In the genomic region with DNA sequence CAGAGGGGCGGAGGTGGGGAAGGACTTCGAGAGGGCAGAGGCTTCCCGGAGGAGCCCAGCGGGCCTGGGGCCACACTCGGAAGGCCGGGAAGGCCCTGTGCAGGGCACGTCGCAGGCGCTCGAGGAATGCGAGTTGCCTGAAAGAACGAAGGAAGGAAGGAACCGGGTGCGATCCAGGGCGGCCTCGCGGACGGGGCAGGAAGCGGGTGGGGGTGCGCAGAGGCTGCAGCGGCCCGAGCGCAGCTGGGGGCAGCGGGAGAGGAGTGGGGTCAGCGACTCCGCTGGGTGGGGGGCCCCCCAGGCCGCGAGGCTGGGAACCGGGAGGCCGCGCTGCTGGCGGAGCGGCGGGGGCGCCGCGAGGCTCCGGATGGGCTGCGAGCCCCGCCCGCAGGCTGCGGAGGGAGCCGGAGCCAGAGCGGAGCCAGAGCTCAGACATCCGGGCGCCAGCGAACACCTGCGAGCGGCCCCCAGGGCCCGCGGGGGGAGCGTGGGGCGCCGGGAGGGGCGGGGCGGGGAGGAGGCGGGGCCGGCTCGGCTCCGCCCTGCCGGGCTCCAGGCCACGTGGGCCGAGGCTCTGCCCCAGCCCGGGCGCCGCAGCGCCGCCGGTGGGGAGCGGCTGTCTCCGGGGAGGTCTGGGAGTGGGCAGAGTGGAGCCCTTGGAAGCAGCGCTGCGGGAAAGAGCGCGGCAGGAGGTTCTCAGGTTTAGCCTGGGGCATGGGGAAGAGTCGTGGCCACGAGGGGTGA, we compare ENCODE assay signal across 1 cellular context.
TF ChIP-seq lines count a peak whose summit lies in the region.

No MANE protein-coding gene starts in this region.

TF ChIP-seq in GM12878, 131 proteins besides CTCF, POLR2A, EP300 and RAD21 (continued from another document):
- TF ChIP-seq NBN (IDR thresholded peaks at IDR 0.05) (no peak; the same call in 1 of the 2 replicates), BRCA1 (IDR thresholded peaks at IDR 0.05; ENCODE audit: low read depth, low read length) (no peak), DPF2 (IDR thresholded peaks at IDR 0.05) (peak; percentile 73), NFXL1 (IDR thresholded peaks at IDR 0.05; ENCODE audit: borderline replicate concordance) (no peak), ZBED1 (IDR thresholded peaks at IDR 0.05; ENCODE audit: borderline replicate concordance) (no peak; the same call in 1 of the 2 replicates), KAT2A (conservative IDR thresholded peaks at IDR 0.05; ENCODE audit: control insufficient read depth, low read depth, low read length) (no peak), ETV6 (conservative IDR thresholded peaks at IDR 0.05 in 1 of 2, IDR thresholded peaks at IDR 0.05 in 1 of 2; ENCODE audit: borderline replicate concordance in 1 of 2, low read depth in 1 of 2) (no peak), EED (IDR thresholded peaks at IDR 0.05; ENCODE audit: low read depth) (peak; percentile 41; the same call in 1 of the 2 replicates), PAX5 (IDR thresholded peaks at IDR 0.05; ENCODE audit: borderline replicate concordance, low read depth, low read length) (no peak; the same call in 1 of the 2 replicates), STAT3 (IDR thresholded peaks at IDR 0.05; ENCODE audit: low read depth, low read length) (no peak), BHLHE40 (IDR thresholded peaks at IDR 0.05; ENCODE audit: borderline replicate concordance in 1 of 2, low read depth in 2 of 2, low read length in 1 of 2) (peak; percentile 39 to 62; a peak in 3 of 4 replicates), SREBF1 (IDR thresholded peaks at IDR 0.05; ENCODE audit: low read length) (no peak), FOS (IDR thresholded peaks at IDR 0.05; ENCODE audit: borderline replicate concordance, extremely low read depth, insufficient read length) (no peak), JUNB (IDR thresholded peaks at IDR 0.05) (no peak), TARDBP (IDR thresholded peaks at IDR 0.05; ENCODE audit: borderline replicate concordance) (peak; percentile 50; the same call in 1 of the 2 replicates), CEBPB (IDR thresholded peaks at IDR 0.05; ENCODE audit: borderline replicate concordance in 1 of 2, low read depth in 2 of 2, low read length in 2 of 2) (no peak), TBL1XR1 (IDR thresholded peaks at IDR 0.05; ENCODE audit: low read depth, low read length) (no peak; the same call in 1 of the 2 replicates), IKZF2 (IDR thresholded peaks at IDR 0.05) (peak in 1 of 2 experiments; percentile 48; a peak in 2 of 4 replicates), HCFC1 (IDR thresholded peaks at IDR 0.05; ENCODE audit: low read length) (no peak), TCF12 (IDR thresholded peaks at IDR 0.05; ENCODE audit: low read depth, low read length) (peak; percentile 94), POLR2AphosphoS2 (IDR thresholded peaks at IDR 0.05; ENCODE audit: low read depth, low read length) (no peak), ZNF384 (IDR thresholded peaks at IDR 0.05; ENCODE audit: borderline replicate concordance, low read depth, low read length) (no peak), NFYA (IDR thresholded peaks at IDR 0.05; ENCODE audit: borderline replicate concordance, low read depth, low read length) (no peak), MEF2B (IDR thresholded peaks at IDR 0.05; ENCODE audit: partially characterized antibody, poor library complexity, severe bottlenecking) (peak; percentile 22)
- TF ChIP-seq, protein P1, sequence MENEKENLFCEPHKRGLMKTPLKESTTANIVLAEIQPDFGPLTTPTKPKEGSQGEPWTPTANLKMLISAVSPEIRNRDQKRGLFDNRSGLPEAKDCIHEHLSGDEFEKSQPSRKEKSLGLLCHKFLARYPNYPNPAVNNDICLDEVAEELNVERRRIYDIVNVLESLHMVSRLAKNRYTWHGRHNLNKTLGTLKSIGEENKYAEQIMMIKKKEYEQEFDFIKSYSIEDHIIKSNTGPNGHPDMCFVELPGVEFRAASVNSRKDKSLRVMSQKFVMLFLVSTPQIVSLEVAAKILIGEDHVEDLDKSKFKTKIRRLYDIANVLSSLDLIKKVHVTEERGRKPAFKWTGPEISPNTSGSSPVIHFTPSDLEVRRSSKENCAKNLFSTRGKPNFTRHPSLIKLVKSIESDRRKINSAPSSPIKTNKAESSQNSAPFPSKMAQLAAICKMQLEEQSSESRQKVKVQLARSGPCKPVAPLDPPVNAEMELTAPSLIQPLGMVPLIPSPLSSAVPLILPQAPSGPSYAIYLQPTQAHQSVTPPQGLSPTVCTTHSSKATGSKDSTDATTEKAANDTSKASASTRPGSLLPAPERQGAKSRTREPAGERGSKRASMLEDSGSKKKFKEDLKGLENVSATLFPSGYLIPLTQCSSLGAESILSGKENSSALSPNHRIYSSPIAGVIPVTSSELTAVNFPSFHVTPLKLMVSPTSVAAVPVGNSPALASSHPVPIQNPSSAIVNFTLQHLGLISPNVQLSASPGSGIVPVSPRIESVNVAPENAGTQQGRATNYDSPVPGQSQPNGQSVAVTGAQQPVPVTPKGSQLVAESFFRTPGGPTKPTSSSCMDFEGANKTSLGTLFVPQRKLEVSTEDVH (IDR thresholded peaks at IDR 0.05; ENCODE audit: low read depth, partially characterized antibody): no peak
- TF ChIP-seq, protein P2, sequence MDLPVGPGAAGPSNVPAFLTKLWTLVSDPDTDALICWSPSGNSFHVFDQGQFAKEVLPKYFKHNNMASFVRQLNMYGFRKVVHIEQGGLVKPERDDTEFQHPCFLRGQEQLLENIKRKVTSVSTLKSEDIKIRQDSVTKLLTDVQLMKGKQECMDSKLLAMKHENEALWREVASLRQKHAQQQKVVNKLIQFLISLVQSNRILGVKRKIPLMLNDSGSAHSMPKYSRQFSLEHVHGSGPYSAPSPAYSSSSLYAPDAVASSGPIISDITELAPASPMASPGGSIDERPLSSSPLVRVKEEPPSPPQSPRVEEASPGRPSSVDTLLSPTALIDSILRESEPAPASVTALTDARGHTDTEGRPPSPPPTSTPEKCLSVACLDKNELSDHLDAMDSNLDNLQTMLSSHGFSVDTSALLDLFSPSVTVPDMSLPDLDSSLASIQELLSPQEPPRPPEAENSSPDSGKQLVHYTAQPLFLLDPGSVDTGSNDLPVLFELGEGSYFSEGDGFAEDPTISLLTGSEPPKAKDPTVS (IDR thresholded peaks at IDR 0.05; ENCODE audit: low read depth, low read length): no peak
- TF ChIP-seq, protein P3, sequence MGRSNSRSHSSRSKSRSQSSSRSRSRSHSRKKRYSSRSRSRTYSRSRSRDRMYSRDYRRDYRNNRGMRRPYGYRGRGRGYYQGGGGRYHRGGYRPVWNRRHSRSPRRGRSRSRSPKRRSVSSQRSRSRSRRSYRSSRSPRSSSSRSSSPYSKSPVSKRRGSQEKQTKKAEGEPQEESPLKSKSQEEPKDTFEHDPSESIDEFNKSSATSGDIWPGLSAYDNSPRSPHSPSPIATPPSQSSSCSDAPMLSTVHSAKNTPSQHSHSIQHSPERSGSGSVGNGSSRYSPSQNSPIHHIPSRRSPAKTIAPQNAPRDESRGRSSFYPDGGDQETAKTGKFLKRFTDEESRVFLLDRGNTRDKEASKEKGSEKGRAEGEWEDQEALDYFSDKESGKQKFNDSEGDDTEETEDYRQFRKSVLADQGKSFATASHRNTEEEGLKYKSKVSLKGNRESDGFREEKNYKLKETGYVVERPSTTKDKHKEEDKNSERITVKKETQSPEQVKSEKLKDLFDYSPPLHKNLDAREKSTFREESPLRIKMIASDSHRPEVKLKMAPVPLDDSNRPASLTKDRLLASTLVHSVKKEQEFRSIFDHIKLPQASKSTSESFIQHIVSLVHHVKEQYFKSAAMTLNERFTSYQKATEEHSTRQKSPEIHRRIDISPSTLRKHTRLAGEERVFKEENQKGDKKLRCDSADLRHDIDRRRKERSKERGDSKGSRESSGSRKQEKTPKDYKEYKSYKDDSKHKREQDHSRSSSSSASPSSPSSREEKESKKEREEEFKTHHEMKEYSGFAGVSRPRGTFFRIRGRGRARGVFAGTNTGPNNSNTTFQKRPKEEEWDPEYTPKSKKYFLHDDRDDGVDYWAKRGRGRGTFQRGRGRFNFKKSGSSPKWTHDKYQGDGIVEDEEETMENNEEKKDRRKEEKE (IDR thresholded peaks at IDR 0.05): no peak
- TF ChIP-seq, protein P4, sequence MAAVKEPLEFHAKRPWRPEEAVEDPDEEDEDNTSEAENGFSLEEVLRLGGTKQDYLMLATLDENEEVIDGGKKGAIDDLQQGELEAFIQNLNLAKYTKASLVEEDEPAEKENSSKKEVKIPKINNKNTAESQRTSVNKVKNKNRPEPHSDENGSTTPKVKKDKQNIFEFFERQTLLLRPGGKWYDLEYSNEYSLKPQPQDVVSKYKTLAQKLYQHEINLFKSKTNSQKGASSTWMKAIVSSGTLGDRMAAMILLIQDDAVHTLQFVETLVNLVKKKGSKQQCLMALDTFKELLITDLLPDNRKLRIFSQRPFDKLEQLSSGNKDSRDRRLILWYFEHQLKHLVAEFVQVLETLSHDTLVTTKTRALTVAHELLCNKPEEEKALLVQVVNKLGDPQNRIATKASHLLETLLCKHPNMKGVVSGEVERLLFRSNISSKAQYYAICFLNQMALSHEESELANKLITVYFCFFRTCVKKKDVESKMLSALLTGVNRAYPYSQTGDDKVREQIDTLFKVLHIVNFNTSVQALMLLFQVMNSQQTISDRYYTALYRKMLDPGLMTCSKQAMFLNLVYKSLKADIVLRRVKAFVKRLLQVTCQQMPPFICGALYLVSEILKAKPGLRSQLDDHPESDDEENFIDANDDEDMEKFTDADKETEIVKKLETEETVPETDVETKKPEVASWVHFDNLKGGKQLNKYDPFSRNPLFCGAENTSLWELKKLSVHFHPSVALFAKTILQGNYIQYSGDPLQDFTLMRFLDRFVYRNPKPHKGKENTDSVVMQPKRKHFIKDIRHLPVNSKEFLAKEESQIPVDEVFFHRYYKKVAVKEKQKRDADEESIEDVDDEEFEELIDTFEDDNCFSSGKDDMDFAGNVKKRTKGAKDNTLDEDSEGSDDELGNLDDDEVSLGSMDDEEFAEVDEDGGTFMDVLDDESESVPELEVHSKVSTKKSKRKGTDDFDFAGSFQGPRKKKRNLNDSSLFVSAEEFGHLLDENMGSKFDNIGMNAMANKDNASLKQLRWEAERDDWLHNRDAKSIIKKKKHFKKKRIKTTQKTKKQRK (IDR thresholded peaks at IDR 0.05; ENCODE audit: low read depth, low read length): no peak
